Comparison of ENCODE assay signal across 7 cellular contexts in the genomic region with DNA sequence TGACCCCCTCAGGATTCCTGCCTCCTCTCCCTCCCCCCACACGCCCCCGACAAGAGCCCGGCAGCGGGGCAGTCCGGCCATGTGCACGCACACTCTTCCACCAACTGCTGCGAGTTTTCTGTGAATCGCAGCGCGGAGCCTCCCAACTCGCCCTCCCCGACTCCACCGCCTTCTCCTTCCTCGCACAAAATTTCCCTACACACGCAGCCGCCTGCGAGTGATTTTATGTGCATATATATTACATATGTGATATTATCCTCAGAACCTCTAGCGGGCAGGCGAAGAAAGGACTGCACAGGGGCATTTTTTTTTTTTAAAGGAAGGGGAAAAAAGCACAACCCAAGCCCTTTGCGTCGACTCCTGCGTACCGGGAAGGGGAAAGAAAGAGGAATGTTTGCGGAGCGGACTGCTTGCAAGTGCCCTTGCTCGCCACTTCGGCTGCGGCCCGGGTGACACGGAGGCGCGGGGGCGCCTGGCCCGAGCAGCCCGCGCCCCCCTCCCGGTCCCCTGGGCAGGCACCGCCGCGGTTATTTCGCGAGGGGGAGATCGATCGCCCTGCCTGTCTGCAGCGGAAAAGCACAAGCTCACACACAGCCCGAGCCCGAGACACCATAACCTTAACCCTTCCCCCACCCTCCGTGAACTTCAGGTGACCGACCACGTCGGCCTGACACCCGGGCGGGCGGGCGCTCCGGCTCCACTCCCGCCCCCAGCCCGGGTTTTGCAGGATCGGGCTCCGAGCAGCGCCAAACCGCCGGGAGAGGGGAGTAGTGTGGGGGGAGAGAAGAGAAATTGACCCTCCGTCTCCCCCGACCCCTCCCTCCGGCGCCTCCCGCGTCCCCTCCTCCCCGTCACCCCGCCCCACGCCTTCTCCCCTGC. TPM values are rescaled to one million over a fixed set of nuclear protein-coding genes. Genes with fewer than 3 reads are reported as not detected.
DNase-seq lines count a peak whose midpoint lies in the region; ATAC-seq, FAIRE-seq and TF ChIP-seq lines count a peak whose summit lies in the region.

No MANE protein-coding gene starts in this region.

- FAIRE-seq in bronchial epithelial cell (lab: Jason Lieb, UNC), result no peak

- ATAC-seq in HG02571 (IDR thresholded peaks at IDR 0.05; ENCODE audit: unreplicated experiment), result peak; percentile 45

- H3K27me3 ChIP-seq in WERI-Rb-1 (ENCODE audit: insufficient read depth, low read depth, severe bottlenecking), result no peaks in the 10 kb centered on the region
- no peaks in the 10 kb centered on the region for H3K27me3 ChIP-seq in bronchial epithelial cell (ENCODE audit: control insufficient read depth, insufficient read depth, low read length)

- peak; percentile 86 for DNase-seq in GM13977 (ENCODE audit: low spot score)
- peak; percentile 48 for DNase-seq in NCI-H1105 (lab: John Stamatoyannopoulos, UW)
- peak; percentile 95 for DNase-seq in WERI-Rb-1
- peak; percentile 55 for DNase-seq in bronchial epithelial cell (ENCODE audit: low read depth)
- DNase-seq in iris pigment epithelial cell (ENCODE audit: low read depth), result peak; percentile 78
- DNase-seq in stimulated activated CD4-positive, alpha-beta T cell treated with anti-CD3 and anti-CD28 coated beads, Interleukin-12 subunit alpha, Interleukin-12 subunit beta, amount 100 ng/mL, for 4 hours, result peak; percentile 47

- in situ Hi-C loops in GM13977 (cut with MboI; ENCODE audit: low pct_unique_long_range_greater_than_20kb, low sequenced_read_pairs, unreplicated experiment), result no loop called here

- TF ChIP-seq CTCF in GM13977 (IDR thresholded peaks at IDR 0.05; ENCODE audit: extremely low read depth, insufficient read depth, missing control alignments), result peak; percentile 6
- 0 out of 2 replicates have a peak, but pooled peaks have one; percentile 4 for TF ChIP-seq CTCF in WERI-Rb-1 (IDR thresholded peaks at IDR 0.05; ENCODE audit: low read depth, low read length)
- TF ChIP-seq CTCF in bronchial epithelial cell (IDR thresholded peaks at IDR 0.05; ENCODE audit: insufficient read depth, low read length, severe bottlenecking), result peak; percentile 0

- H3K36me3 ChIP-seq in WERI-Rb-1 (no peaks in the 10 kb centered on the region), bronchial epithelial cell (ENCODE audit: control insufficient read depth, insufficient read depth, low read length) (no peaks in the 10 kb centered on the region)

- peak overlapping the region; percentile 97 for H3K4me3 ChIP-seq in WERI-Rb-1 (ENCODE audit: low read depth, low read length)
- H3K4me3 ChIP-seq in bronchial epithelial cell (ENCODE audit: low read depth, low read length), result peak overlapping the region; percentile 78

- no peaks in the 10 kb centered on the region for H3K9me3 ChIP-seq in WERI-Rb-1 (ENCODE audit: severe bottlenecking)

- H3K27ac ChIP-seq in WERI-Rb-1, result peak overlapping the region; percentile 96

RNA-seq across cellular contexts. Expression of gene ZNF827, which starts 2.2 kb away (rescaled TPM):
- 2.1 and 3.5 TPM in 2 replicates for total RNA-seq in bronchial epithelial cell

Comparison
In these comparisons a context has a peak if more than half of its experiments do, and no peak if none do; other contexts are left out.
1. Peak in every context shown above with its lines: DNase-seq, ATAC-seq, H3K4me3 ChIP-seq and H3K27ac ChIP-seq.